1 cellular context compared by ENCODE assay signal in the genomic region with DNA sequence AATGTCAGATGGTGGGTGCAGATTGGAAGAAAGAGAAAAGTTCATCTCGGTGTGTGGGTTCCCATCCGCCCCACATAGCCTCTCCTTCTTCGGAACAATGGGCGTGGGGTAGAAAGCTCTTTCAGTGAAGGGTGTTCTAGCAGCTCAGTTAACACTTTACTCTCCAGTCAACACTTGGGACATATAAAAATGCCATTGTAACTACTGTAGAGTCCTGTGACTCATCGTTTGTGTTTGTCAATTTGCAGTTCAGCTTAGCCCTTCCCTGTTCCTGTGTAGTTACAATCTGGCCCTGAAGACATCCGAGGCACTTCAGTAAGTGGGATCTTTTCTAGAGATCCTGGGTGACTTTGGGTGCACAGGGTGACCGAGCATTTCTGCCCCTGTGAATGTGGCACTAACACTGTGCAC.
TF ChIP-seq lines count a peak whose summit lies in the region.

No MANE protein-coding gene starts in this region.

TF ChIP-seq in WTC11, 78 proteins besides CTCF, POLR2A, EP300 and RAD21 (continued from another document):
- TF ChIP-seq, protein P1, sequence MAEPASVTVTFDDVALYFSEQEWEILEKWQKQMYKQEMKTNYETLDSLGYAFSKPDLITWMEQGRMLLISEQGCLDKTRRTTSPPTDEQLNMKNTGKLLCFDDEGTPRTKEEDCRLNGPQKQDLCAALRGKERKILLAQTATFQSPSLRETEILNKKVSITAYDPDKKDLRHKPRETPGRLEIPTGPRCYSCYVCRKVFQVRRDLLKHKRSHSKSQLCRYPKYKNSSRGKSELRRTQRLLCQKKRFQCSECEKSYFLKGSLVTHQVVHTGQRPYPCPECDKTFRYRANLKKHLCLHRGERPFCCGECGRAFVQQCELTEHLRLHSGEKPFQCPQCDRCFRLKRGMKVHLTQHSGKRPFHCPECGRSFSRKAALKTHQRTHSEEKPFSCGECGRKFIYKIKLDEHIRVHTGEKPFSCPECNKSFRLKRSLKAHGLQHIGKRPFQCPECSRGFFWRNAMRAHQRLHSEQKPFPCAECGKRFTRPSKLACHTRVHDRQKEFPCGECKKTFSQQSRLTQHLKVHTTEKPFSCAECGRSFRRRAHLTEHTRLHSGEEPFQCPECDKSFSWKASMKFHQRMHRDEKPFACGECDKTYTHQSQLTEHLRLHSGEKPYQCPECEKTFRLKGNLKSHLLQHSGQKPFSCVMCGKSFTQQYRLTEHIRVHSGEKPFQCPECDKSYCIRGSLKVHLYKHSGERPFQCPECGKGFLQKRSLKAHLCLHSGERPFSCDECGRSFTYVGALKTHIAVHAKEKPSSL (CRISPR knock-in tag; conservative IDR thresholded peaks at IDR 0.05) = no peak
- TF ChIP-seq, protein P2, sequence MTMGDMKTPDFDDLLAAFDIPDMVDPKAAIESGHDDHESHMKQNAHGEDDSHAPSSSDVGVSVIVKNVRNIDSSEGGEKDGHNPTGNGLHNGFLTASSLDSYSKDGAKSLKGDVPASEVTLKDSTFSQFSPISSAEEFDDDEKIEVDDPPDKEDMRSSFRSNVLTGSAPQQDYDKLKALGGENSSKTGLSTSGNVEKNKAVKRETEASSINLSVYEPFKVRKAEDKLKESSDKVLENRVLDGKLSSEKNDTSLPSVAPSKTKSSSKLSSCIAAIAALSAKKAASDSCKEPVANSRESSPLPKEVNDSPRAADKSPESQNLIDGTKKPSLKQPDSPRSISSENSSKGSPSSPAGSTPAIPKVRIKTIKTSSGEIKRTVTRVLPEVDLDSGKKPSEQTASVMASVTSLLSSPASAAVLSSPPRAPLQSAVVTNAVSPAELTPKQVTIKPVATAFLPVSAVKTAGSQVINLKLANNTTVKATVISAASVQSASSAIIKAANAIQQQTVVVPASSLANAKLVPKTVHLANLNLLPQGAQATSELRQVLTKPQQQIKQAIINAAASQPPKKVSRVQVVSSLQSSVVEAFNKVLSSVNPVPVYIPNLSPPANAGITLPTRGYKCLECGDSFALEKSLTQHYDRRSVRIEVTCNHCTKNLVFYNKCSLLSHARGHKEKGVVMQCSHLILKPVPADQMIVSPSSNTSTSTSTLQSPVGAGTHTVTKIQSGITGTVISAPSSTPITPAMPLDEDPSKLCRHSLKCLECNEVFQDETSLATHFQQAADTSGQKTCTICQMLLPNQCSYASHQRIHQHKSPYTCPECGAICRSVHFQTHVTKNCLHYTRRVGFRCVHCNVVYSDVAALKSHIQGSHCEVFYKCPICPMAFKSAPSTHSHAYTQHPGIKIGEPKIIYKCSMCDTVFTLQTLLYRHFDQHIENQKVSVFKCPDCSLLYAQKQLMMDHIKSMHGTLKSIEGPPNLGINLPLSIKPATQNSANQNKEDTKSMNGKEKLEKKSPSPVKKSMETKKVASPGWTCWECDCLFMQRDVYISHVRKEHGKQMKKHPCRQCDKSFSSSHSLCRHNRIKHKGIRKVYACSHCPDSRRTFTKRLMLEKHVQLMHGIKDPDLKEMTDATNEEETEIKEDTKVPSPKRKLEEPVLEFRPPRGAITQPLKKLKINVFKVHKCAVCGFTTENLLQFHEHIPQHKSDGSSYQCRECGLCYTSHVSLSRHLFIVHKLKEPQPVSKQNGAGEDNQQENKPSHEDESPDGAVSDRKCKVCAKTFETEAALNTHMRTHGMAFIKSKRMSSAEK (CRISPR knock-in tag; IDR thresholded peaks at IDR 0.05; ENCODE audit: borderline replicate concordance) = no peak
- TF ChIP-seq HMGA2 (CRISPR knock-in tag; IDR thresholded peaks at IDR 0.05) = no peak
- TF ChIP-seq PRRX2 (CRISPR knock-in tag; IDR thresholded peaks at IDR 0.05) = no peak
- no peak for TF ChIP-seq JAZF1 (CRISPR knock-in tag; IDR thresholded peaks at IDR 0.05)
- no peak for TF ChIP-seq NFYB (CRISPR knock-in tag; conservative IDR thresholded peaks at IDR 0.05; ENCODE audit: low read depth)
- TF ChIP-seq ZNF416 (CRISPR knock-in tag; IDR thresholded peaks at IDR 0.05) = no peak
- TF ChIP-seq, protein P3, sequence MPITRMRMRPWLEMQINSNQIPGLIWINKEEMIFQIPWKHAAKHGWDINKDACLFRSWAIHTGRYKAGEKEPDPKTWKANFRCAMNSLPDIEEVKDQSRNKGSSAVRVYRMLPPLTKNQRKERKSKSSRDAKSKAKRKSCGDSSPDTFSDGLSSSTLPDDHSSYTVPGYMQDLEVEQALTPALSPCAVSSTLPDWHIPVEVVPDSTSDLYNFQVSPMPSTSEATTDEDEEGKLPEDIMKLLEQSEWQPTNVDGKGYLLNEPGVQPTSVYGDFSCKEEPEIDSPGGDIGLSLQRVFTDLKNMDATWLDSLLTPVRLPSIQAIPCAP (CRISPR knock-in tag; IDR thresholded peaks at IDR 0.05) = no peak
- no peak for TF ChIP-seq ETV6 (CRISPR knock-in tag; IDR thresholded peaks at IDR 0.05)
- TF ChIP-seq, protein P4, sequence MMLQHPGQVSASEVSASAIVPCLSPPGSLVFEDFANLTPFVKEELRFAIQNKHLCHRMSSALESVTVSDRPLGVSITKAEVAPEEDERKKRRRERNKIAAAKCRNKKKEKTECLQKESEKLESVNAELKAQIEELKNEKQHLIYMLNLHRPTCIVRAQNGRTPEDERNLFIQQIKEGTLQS (CRISPR knock-in tag; conservative IDR thresholded peaks at IDR 0.05) = no peak
- TF ChIP-seq RELA (CRISPR knock-in tag; IDR thresholded peaks at IDR 0.05; ENCODE audit: borderline replicate concordance) = no peak
- no peak for TF ChIP-seq ZNF219 (CRISPR knock-in tag; IDR thresholded peaks at IDR 0.05; ENCODE audit: borderline replicate concordance)
